ENCODE assay signal across 1 cellular context in the genomic region with DNA sequence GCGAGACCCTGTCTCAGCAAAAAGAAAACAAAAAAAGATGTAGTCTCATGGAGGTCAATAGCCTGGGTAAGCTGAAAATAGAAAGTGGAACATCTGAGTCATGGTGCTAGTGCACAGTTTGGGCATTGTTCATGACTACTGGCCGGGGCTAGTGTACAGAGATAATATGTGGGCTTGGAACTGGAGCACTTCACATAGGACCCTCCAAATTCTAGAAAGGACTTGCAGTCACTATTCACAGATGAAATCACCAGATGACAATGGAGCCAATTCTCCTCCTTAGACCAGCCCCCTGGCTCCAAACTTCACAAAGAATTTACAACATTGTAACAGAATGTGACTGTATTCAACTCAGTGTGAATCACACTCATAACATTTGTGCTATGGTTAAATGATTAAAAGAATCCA.
TF ChIP-seq lines count a peak whose summit lies in the region.

No MANE protein-coding gene starts in this region.

TF ChIP-seq in SK-N-SH treated with all-trans-retinoic acid at 6 μM for 48 hours, 23 proteins besides CTCF, POLR2A, EP300 and RAD21 (continued from another document):
- TF ChIP-seq, protein P1, sequence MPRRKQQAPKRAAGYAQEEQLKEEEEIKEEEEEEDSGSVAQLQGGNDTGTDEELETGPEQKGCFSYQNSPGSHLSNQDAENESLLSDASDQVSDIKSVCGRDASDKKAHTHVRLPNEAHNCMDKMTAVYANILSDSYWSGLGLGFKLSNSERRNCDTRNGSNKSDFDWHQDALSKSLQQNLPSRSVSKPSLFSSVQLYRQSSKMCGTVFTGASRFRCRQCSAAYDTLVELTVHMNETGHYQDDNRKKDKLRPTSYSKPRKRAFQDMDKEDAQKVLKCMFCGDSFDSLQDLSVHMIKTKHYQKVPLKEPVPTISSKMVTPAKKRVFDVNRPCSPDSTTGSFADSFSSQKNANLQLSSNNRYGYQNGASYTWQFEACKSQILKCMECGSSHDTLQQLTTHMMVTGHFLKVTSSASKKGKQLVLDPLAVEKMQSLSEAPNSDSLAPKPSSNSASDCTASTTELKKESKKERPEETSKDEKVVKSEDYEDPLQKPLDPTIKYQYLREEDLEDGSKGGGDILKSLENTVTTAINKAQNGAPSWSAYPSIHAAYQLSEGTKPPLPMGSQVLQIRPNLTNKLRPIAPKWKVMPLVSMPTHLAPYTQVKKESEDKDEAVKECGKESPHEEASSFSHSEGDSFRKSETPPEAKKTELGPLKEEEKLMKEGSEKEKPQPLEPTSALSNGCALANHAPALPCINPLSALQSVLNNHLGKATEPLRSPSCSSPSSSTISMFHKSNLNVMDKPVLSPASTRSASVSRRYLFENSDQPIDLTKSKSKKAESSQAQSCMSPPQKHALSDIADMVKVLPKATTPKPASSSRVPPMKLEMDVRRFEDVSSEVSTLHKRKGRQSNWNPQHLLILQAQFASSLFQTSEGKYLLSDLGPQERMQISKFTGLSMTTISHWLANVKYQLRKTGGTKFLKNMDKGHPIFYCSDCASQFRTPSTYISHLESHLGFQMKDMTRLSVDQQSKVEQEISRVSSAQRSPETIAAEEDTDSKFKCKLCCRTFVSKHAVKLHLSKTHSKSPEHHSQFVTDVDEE (CRISPR knock-in tag; IDR thresholded peaks at IDR 0.05), result no peak
- TF ChIP-seq BACH2 (CRISPR knock-in tag; IDR thresholded peaks at IDR 0.05; ENCODE audit: borderline replicate concordance) (no peak), TOX (CRISPR knock-in tag; IDR thresholded peaks at IDR 0.05; ENCODE audit: borderline replicate concordance) (no peak), SNAI2 (CRISPR knock-in tag; IDR thresholded peaks at IDR 0.05) (no peak), ARNTL (CRISPR knock-in tag; IDR thresholded peaks at IDR 0.05; ENCODE audit: borderline replicate concordance, low read depth) (no peak), ZFP3 (CRISPR knock-in tag; IDR thresholded peaks at IDR 0.05) (no peak)
